ENCODE assay signal across 13 cellular contexts in the genomic region with DNA sequence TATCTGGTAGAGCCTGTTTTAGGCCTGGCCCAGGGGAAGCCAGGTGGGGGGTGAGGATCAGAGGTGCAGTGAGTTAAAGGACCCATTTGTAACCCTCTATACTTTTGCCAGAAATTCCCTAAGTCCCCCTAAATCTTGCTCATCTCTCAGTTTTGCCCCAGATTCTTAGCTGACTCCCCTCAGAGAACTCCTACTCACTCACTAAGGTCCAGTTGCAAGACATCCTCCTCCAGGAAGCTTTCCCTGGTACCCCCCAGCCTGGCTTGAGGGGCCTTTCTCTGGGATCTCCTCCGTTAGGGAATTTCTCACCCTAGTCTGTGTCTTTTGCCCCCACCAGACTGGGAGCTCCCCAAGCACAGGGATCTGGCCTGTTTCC. TPM values are rescaled to one million over a fixed set of nuclear protein-coding genes. Genes with fewer than 3 reads are reported as not detected.
DNase-seq lines count a peak whose midpoint lies in the region; ATAC-seq and TF ChIP-seq lines count a peak whose summit lies in the region.
"Had no signal": no experiment of that assay in that cellular context is flagged by ENCODE, and none has a peak within 500 bp of the region (broad histone marks: within the 10 kb centered on the region; RNA-seq: fewer than 3 reads in every experiment).

No MANE protein-coding gene starts in this region.

- no peaks in the 10 kb centered on the region for H3K36me3 Mint-ChIP-seq in activated naive CD4-positive, alpha-beta T cell treated with anti-CD3 and anti-CD28 coated beads, Interleukin-2, amount 10 ng/mL, durations not matched to agents 7 days and 5 days
- H3K36me3 Mint-ChIP-seq: naive B cell had no signal

- H3K18ac ChIP-seq in mesendoderm (ENCODE audit: low read length), result no peak overlapping the region

- CTCF ChIA-PET in activated naive CD4-positive, alpha-beta T cell treated with anti-CD3 and anti-CD28 coated beads, Interleukin-2, amount 10 ng/mL, durations not matched to agents 7 days and 5 days (lab: Charles Lee), result interaction anchor here (1.6 kb wide), 1 partner anchor 44 kb away, joined by 8 read pairs; no protein-coding TSS in a partner anchor

- no peak overlapping the region for H3K56ac ChIP-seq in mesendoderm (ENCODE audit: low read length)

- intact Hi-C loops in testis (cut with DNase I; ENCODE audit: low total_unique reads), result no loop called here

- H3K27ac ChIP-seq in mesendoderm (ENCODE audit: low read depth, low read length) (no peak overlapping the region), testis (peak overlapping the region; percentile 78 to 83)

- H3K4me3 ChIP-seq in mesendoderm (ENCODE audit: low read length), result no peak overlapping the region
- no peak overlapping the region for H3K4me3 ChIP-seq in testis

- no peak overlapping the region for H2BK120ac ChIP-seq in mesendoderm (ENCODE audit: low read depth, low read length)

- H3K27me3 ChIP-seq in mesendoderm (ENCODE audit: insufficient read depth, low read length, poor library complexity) (no peaks in the 10 kb centered on the region), testis (no peaks in the 10 kb centered on the region)

- no peak overlapping the region for H3K4me2 ChIP-seq in mesendoderm (ENCODE audit: low read length)

- H3K9ac ChIP-seq in mesendoderm (ENCODE audit: low read length), result no peak overlapping the region

- no peaks in the 10 kb centered on the region for H3K36me3 ChIP-seq in mesendoderm (ENCODE audit: control insufficient read depth, insufficient read depth, low read length)
- H3K36me3 ChIP-seq in testis (ENCODE audit: low read depth, missing control alignments), result no peaks in the 10 kb centered on the region

- H4K8ac ChIP-seq in mesendoderm (ENCODE audit: low read depth, low read length), result no peak overlapping the region

- H3K4me1 ChIP-seq in mesendoderm (ENCODE audit: control insufficient read depth, low read depth, low read length), result peaks cover 6% of the 10 kb centered on the region
- H3K4me1 ChIP-seq in testis, result peaks cover 36% of the 10 kb centered on the region

- H3K4me3 Mint-ChIP-seq in activated naive CD4-positive, alpha-beta T cell treated with anti-CD3 and anti-CD28 coated beads, Interleukin-2, amount 10 ng/mL, durations not matched to agents 7 days and 5 days, result peak overlapping the region; percentile 10

- H3K9me3 ChIP-seq in testis, result no peaks in the 10 kb centered on the region

- no peaks in the 10 kb centered on the region for H3K79me2 ChIP-seq in mesendoderm (ENCODE audit: control insufficient read depth, insufficient read depth, low read length)

- no peak for TF ChIP-seq POLR2A in testis (IDR thresholded peaks at IDR 0.05)

- no peak overlapping the region for H2BK5ac ChIP-seq in mesendoderm (ENCODE audit: low read length)

- H4K5ac ChIP-seq in mesendoderm (ENCODE audit: low read length), result no peak overlapping the region

- WGBS in mesendoderm (ENCODE audit: extremely low coverage, insufficient coverage, low lambda C conversion rate), result no CpG with 5 or more reads among the region's 1 CpG
- WGBS in testis, 2 donors, result 71% methylated on average over 1 of the region's 1 CpG

- H3K9me3 Mint-ChIP-seq in activated naive CD4-positive, alpha-beta T cell treated with anti-CD3 and anti-CD28 coated beads, Interleukin-2, amount 10 ng/mL, durations not matched to agents 7 days and 5 days, result peaks cover under 1% of the 10 kb centered on the region

- no peak overlapping the region for H3K4ac ChIP-seq in mesendoderm (ENCODE audit: low read depth, low read length)

- peaks cover 8% of the 10 kb centered on the region for H3K4me1 Mint-ChIP-seq in activated naive CD4-positive, alpha-beta T cell treated with anti-CD3 and anti-CD28 coated beads, Interleukin-2, amount 10 ng/mL, durations not matched to agents 7 days and 5 days

- H3K27ac Mint-ChIP-seq in activated naive CD4-positive, alpha-beta T cell treated with anti-CD3 and anti-CD28 coated beads, Interleukin-2, amount 10 ng/mL, durations not matched to agents 7 days and 5 days, result no peak overlapping the region

- no peak for TF ChIP-seq CTCF in testis (IDR thresholded peaks at IDR 0.05)

- H3K27me3 Mint-ChIP-seq in activated naive CD4-positive, alpha-beta T cell treated with anti-CD3 and anti-CD28 coated beads, Interleukin-2, amount 10 ng/mL, durations not matched to agents 7 days and 5 days, result peaks cover 24% of the 10 kb centered on the region

- no peak overlapping the region for H2AK5ac ChIP-seq in mesendoderm (ENCODE audit: low read length)

- no peak overlapping the region for H2BK15ac ChIP-seq in mesendoderm (replicated peaks; ENCODE audit: low read depth)

- no peaks in the 10 kb centered on the region for H3K79me1 ChIP-seq in mesendoderm (ENCODE audit: low read length)

- no peak overlapping the region for H3K23ac ChIP-seq in mesendoderm (ENCODE audit: low read length)

- no peak for ATAC-seq in SK-N-SH treated with all-trans-retinoic acid at 6 μM for 48 hours

- DNase-seq in activated naive CD4-positive, alpha-beta T cell treated with anti-CD3 and anti-CD28 coated beads, Interleukin-2, amount 10 ng/mL, durations not matched to agents 7 days and 5 days, result no peak
- DNase-seq in activated naive CD4-positive, alpha-beta T cell treated with Interleukin-2 at 50 U/mL for 16 hours, result no peak
- DNase-seq in mesendoderm (peak; percentile 13), testis (no peak), NCI-H2196 treated with DMSO at 0.1 percent for 48 hours (lab: John Stamatoyannopoulos, UW; ENCODE audit: unreplicated experiment) (no peak), NAMALWA (ENCODE audit: low spot score) (no peak)
- DNase-seq in activated naive CD4-positive, alpha-beta T cell treated with anti-CD3 and anti-CD28 coated beads, Interleukin-2, amount 50 U/mL, for 16 hours, result no peak
- DNase-seq: activated CD8-positive, alpha-beta memory T cell treated with anti-CD3 and anti-CD28 coated beads for 24 hours; DMS53; naive B cell; NCI-H2171 treated with DMSO at 0.1 percent for 48 hours had no signal

TF ChIP-seq in SK-N-SH treated with all-trans-retinoic acid at 6 μM for 48 hours, 23 proteins besides CTCF, POLR2A, EP300 and RAD21:
- TF ChIP-seq TCF4 (CRISPR knock-in tag; IDR thresholded peaks at IDR 0.05; ENCODE audit: borderline replicate concordance), result no peak
- TF ChIP-seq ESRRG (CRISPR knock-in tag; IDR thresholded peaks at IDR 0.05), result no peak
- peak; percentile 82 for TF ChIP-seq ZFP3 (CRISPR knock-in tag; IDR thresholded peaks at IDR 0.05)
- no peak for TF ChIP-seq OSR1 (CRISPR knock-in tag; IDR thresholded peaks at IDR 0.05)

RNA-seq across cellular contexts. Expression of gene TSKS, which starts 1.9 kb away (rescaled TPM):
- 0.08 TPM for polyA plus RNA-seq in mesendoderm (2013, experiment 1 of 2)
- polyA plus RNA-seq in mesendoderm (2013, experiment 2 of 2), result 0.07 TPM
- 100 to 1,000 TPM in 1 of 2 donors, 10 to 100 TPM in 1; 65.3 to 101 TPM for total RNA-seq in testis
- polyA plus RNA-seq in testis (ENCODE audit: insufficient read depth, low read depth, low replicate concordance), result 137 TPM
- polyA plus RNA-seq: AG04450 had no signal

RNA-seq across cellular contexts. Expression of gene AP2A1, which starts 5.6 kb away (rescaled TPM):
- 53.3 TPM for polyA plus RNA-seq in mesendoderm (2013, experiment 1 of 2)
- 51.9 TPM for polyA plus RNA-seq in mesendoderm (2013, experiment 2 of 2)
- total RNA-seq in testis, result 100 to 1,000 TPM; 301 to 358 TPM
- polyA plus RNA-seq in testis (ENCODE audit: insufficient read depth, low read depth, low replicate concordance), result 226 TPM

RNA-seq across cellular contexts. Expression of gene FUZ, which starts 51.9 kb away (rescaled TPM):
- polyA plus RNA-seq in mesendoderm (2013, experiment 1 of 2), result 11.5 TPM
- polyA plus RNA-seq in mesendoderm (2013, experiment 2 of 2), result 11.6 TPM
- 100 to 1,000 TPM in 1 of 2 donors, 10 to 100 TPM in 1; 56.0 to 101 TPM for total RNA-seq in testis
- polyA plus RNA-seq in testis (ENCODE audit: insufficient read depth, low read depth, low replicate concordance), result 98.0 TPM

RNA-seq across cellular contexts. Expression of gene MED25, which starts 56.9 kb away (rescaled TPM):
- polyA plus RNA-seq in mesendoderm (2013, experiment 1 of 2), result 42.3 TPM
- 43.2 TPM for polyA plus RNA-seq in mesendoderm (2013, experiment 2 of 2)
- 100 to 1,000 TPM; 244 to 246 TPM for total RNA-seq in testis
- 156 TPM for polyA plus RNA-seq in testis (ENCODE audit: insufficient read depth, low read depth, low replicate concordance)
